12 cellular contexts compared by ENCODE assay signal in genomic region chr2:96117701-96118588, GRCh38. TPM values are rescaled to one million over a fixed set of nuclear protein-coding genes. Genes with fewer than 3 reads are reported as not detected.
DNase-seq lines count a peak whose midpoint lies in the region; ATAC-seq and TF ChIP-seq lines count a peak whose summit lies in the region.
"Had no signal": no experiment of that assay in that cellular context is flagged by ENCODE, and none has a peak within 500 bp of the region (broad histone marks: within the 10 kb centered on the region; RNA-seq: fewer than 3 reads in every experiment).

No MANE protein-coding gene starts in this region.

- TF ChIP-seq CTCF in Caco-2 (IDR thresholded peaks at IDR 0.05; ENCODE audit: insufficient read depth in 1 of 2, low read depth in 1 of 2, low read length in 1 of 2, severe bottlenecking in 1 of 2, unreplicated experiment in 1 of 2), result peak in 1 of 2 experiments; percentile 29
- peak; percentile 40 to 50 for TF ChIP-seq CTCF in GM23338 (conservative IDR thresholded peaks at IDR 0.05; ENCODE audit: low read depth in 2 of 2)
- TF ChIP-seq CTCF in upper lobe of left lung (IDR thresholded peaks at IDR 0.05), result peak in 1 of 6 experiments; percentile 9

- no peak for TF ChIP-seq POLR2A in upper lobe of left lung (IDR thresholded peaks at IDR 0.05)

- intact Hi-C loops in Caco-2 (cut with micrococcal nuclease; ENCODE audit: unreplicated experiment), result loop anchor here (10.0 kb wide), 2 partner anchors 93 to 123 kb away; partner anchors contain the start of gene ANKRD36C

- no peaks in the 10 kb centered on the region for H4K20me1 ChIP-seq in GM23338 (replicated peaks; ENCODE audit: insufficient read depth)

- peak overlapping the region; percentile 88 for H3K4me2 ChIP-seq in GM23338

- H3K36me3 ChIP-seq in Caco-2 (ENCODE audit: control insufficient read depth, insufficient read depth, low read length), result no peaks in the 10 kb centered on the region
- H3K36me3 ChIP-seq in GM23338 (ENCODE audit: insufficient read depth), result no peaks in the 10 kb centered on the region
- H3K36me3 ChIP-seq in mucosa of stomach (ENCODE audit: control insufficient read depth, insufficient read depth, low read length), result no peaks in the 10 kb centered on the region
- no peaks in the 10 kb centered on the region for H3K36me3 ChIP-seq in upper lobe of left lung
- H3K36me3 ChIP-seq: cardiac muscle cell, suprapubic skin had no signal

- peaks cover 14% of the 10 kb centered on the region for H3K4me1 ChIP-seq in Caco-2
- H3K4me1 ChIP-seq in GM23338 (ENCODE audit: insufficient read depth), result peaks cover 6% of the 10 kb centered on the region; the same call in 1 of the 2 replicates
- H3K4me1 ChIP-seq in mucosa of stomach (ENCODE audit: control insufficient read depth, insufficient read depth, low read length), result peaks cover 16% of the 10 kb centered on the region
- peaks cover 4 to 17% (median 13%) of the 10 kb centered on the region in 4 donors for H3K4me1 ChIP-seq in upper lobe of left lung

- CTCF ChIA-PET in Caco-2 (lab: Charles Lee), result interaction anchor here (0.7 to 2.2 kb wide), 9 partner anchors 10 to 125 kb away, joined by 3 to 12 read pairs (median 6); partner anchors contain the start of genes ASTL and DUSP2

- DNase-seq in Caco-2 (peak in 1 of 2 experiments; percentile 51), GM23338 (ENCODE audit: low spot score) (peak; percentile 42), DMS153 (lab: John Stamatoyannopoulos, UW) (no peak), upper lobe of left lung (no peak)

- H3K9ac ChIP-seq in mucosa of stomach (ENCODE audit: low read length), result peak overlapping the region; percentile 45

- no TSS peak for BruUV-seq in Caco-2 (replicated peaks; lab: Mats Ljungman, UMichigan)

- H3K27me3 Mint-ChIP-seq in Caco-2 (ENCODE audit: insufficient read depth, unreplicated experiment) (peaks cover 23% of the 10 kb centered on the region), GM23338 (ENCODE audit: insufficient read depth, low read depth, poor library complexity) (peaks cover 32% of the 10 kb centered on the region)
- peaks cover 37% of the 10 kb centered on the region for H3K27me3 Mint-ChIP-seq in activated T-helper 17 cell treated with anti-CD3 and anti-CD28 coated beads, Interleukin-2, amount 50 U/mL, for 72 hours

- WGBS in upper lobe of left lung, 2 donors, result 40 to 59% methylated on average over 3 to 13 of the region's 17 CpGs

- no peaks in the 10 kb centered on the region for H3K9me2 ChIP-seq in GM23338 (ENCODE audit: insufficient read depth)

- no peaks in the 10 kb centered on the region for H3K36me3 Mint-ChIP-seq in Caco-2 (ENCODE audit: insufficient read depth, unreplicated experiment)
- no peaks in the 10 kb centered on the region; the same call in 2 of the 3 replicates for H3K36me3 Mint-ChIP-seq in GM23338 (ENCODE audit: low read depth)
- H3K36me3 Mint-ChIP-seq in activated T-helper 17 cell treated with anti-CD3 and anti-CD28 coated beads, Interleukin-2, amount 50 U/mL, for 72 hours (ENCODE audit: low read depth), result no peaks in the 10 kb centered on the region

- H3K27me3 ChIP-seq in Caco-2 (replicated peaks; ENCODE audit: control insufficient read depth, insufficient read depth, low read length) (no peaks in the 10 kb centered on the region), GM23338 (ENCODE audit: insufficient read depth) (peaks cover 27% of the 10 kb centered on the region), mucosa of stomach (ENCODE audit: control insufficient read depth, insufficient read depth, low read length) (peaks cover 63% of the 10 kb centered on the region), upper lobe of left lung (peaks cover 0 to 22% (median 9%) of the 10 kb centered on the region in 4 donors)

- H3K4me3 Mint-ChIP-seq in Caco-2 (ENCODE audit: unreplicated experiment) (peak overlapping the region; percentile 78), GM23338 (peak overlapping the region; percentile 69)
- peak overlapping the region; percentile 62 for H3K4me3 Mint-ChIP-seq in activated T-helper 17 cell treated with anti-CD3 and anti-CD28 coated beads, Interleukin-2, amount 50 U/mL, for 72 hours

- H3K27ac ChIP-seq in GM23338 (ENCODE audit: low read depth), result no peak overlapping the region
- no peak overlapping the region for H3K27ac ChIP-seq in upper lobe of left lung
- H3K27ac ChIP-seq: cardiac muscle cell, suprapubic skin had no signal

- H3K4me1 Mint-ChIP-seq in Caco-2 (ENCODE audit: low read depth, unreplicated experiment), result peaks cover 5% of the 10 kb centered on the region
- H3K4me1 Mint-ChIP-seq in GM23338, result peaks cover 29% of the 10 kb centered on the region
- H3K4me1 Mint-ChIP-seq in activated T-helper 17 cell treated with anti-CD3 and anti-CD28 coated beads, Interleukin-2, amount 50 U/mL, for 72 hours, result peaks cover 7% of the 10 kb centered on the region

- H3K9me3 Mint-ChIP-seq in Caco-2 (ENCODE audit: unreplicated experiment) (no peaks in the 10 kb centered on the region), GM23338 (peaks cover 4% of the 10 kb centered on the region; the same call in 2 of the 3 replicates)
- no peaks in the 10 kb centered on the region for H3K9me3 Mint-ChIP-seq in activated T-helper 17 cell treated with anti-CD3 and anti-CD28 coated beads, Interleukin-2, amount 50 U/mL, for 72 hours

- peak overlapping the region; percentile 83; the same call in 1 of the 2 replicates for H2AFZ ChIP-seq in GM23338

- H3K4me3 ChIP-seq in Caco-2 (ENCODE audit: low read depth, low read length) (no peak overlapping the region), GM23338 (peak overlapping the region; percentile 74), mucosa of stomach (ENCODE audit: low read length) (no peak overlapping the region), upper lobe of left lung (no peak overlapping the region)

- H3K27ac Mint-ChIP-seq in Caco-2 (ENCODE audit: unreplicated experiment) (no peak overlapping the region), GM23338 (no peak overlapping the region)
- H3K27ac Mint-ChIP-seq in activated T-helper 17 cell treated with anti-CD3 and anti-CD28 coated beads, Interleukin-2, amount 50 U/mL, for 72 hours, result no peak overlapping the region

- POLR2A ChIA-PET in Caco-2 (lab: Charles Lee), result no interaction called here

- H3K9me3 ChIP-seq in Caco-2, result no peaks in the 10 kb centered on the region
- no peaks in the 10 kb centered on the region for H3K9me3 ChIP-seq in mucosa of stomach (ENCODE audit: control insufficient read depth, low read length)
- H3K9me3 ChIP-seq in upper lobe of left lung, result no peaks in the 10 kb centered on the region
- H3K9me3 ChIP-seq: suprapubic skin had no signal

- H3F3A ChIP-seq in GM23338 (replicated peaks; ENCODE audit: low read depth), result no peaks in the 10 kb centered on the region

- peak; percentile 14 for ATAC-seq in GM23338
- ATAC-seq in activated T-helper 17 cell treated with anti-CD3 and anti-CD28 coated beads, Interleukin-2, amount 50 U/mL, for 72 hours (replicated peaks), result no peak
- no peak for ATAC-seq in upper lobe of left lung (ENCODE audit: low FRiP score in 2 of 2)
- no peak for ATAC-seq in GM19397 (IDR thresholded peaks at IDR 0.05; ENCODE audit: unreplicated experiment)
- ATAC-seq in GM19452 (IDR thresholded peaks at IDR 0.05; ENCODE audit: unreplicated experiment), result no peak

- TF ChIP-seq EP300 in upper lobe of left lung (IDR thresholded peaks at IDR 0.05), result no peak

- no peaks in the 10 kb centered on the region for H3K79me2 ChIP-seq in GM23338 (replicated peaks; ENCODE audit: insufficient read depth)

RNA-seq across cellular contexts. Expression of gene ADRA2B, which starts 1.6 kb away (rescaled TPM):
- total RNA-seq in Caco-2 (2022) (0.12 and 0.20 TPM in 2 replicates), upper lobe of left lung (1 to 10 TPM in 1 of 6 donors, under 1 TPM in 5; 0.15 to 1.0 (median 0.31) TPM)
- total RNA-seq in GM23338 (2014; rRNA removed; shearing (Covaris generic)), result 5.9 and 7.9 TPM in 2 replicates
- polyA plus RNA-seq in GM23338 (2016; fragmentation: Nextera tagmentation; extraction: Ambion mirVana), result 1.5 and 1.7 TPM in 2 replicates
- total RNA-seq in activated T-helper 17 cell treated with anti-CD3 and anti-CD28 coated beads, Interleukin-2, amount 50 U/mL, for 72 hours, result 1 to 10 TPM in 1 of 2 donors, under 1 TPM in 1; 0.09 to 1.3 TPM

RNA-seq across cellular contexts. Expression of gene ASTL, which starts 20.4 kb away (rescaled TPM):
- total RNA-seq in Caco-2 (2022) (0.23 TPM in 1 of 2 replicates, not detected in the other), upper lobe of left lung (1 to 10 TPM in 1 of 6 donors, under 1 TPM in 2, not detected in 3; 0.23 to 1.3 (median 0.27) TPM)
- 1.6 TPM in 1 of 2 replicates, not detected in the other for total RNA-seq in GM23338 (2014; rRNA removed; shearing (Covaris generic))
- polyA plus RNA-seq in GM23338 (2016; fragmentation: Nextera tagmentation; extraction: Ambion mirVana), result 0.23 TPM in 1 of 2 replicates, not detected in the other
- 1 to 10 TPM in 1 of 2 donors, under 1 TPM in 1; 0.93 to 6.9 TPM for total RNA-seq in activated T-helper 17 cell treated with anti-CD3 and anti-CD28 coated beads, Interleukin-2, amount 50 U/mL, for 72 hours
- total RNA-seq: cardiac muscle cell; skeletal muscle tissue; T-helper 2 cell treated with Interferon-gamma antibody and Interleukin-4, amounts not matched to agents 100 ng/mL and 5 ng/mL, for 36 hours had no signal
- polyA plus RNA-seq: cardiac muscle cell had no signal

RNA-seq across cellular contexts. Expression of gene DUSP2, which starts 27.3 kb away (rescaled TPM):
- total RNA-seq in Caco-2 (2022) (13.4 and 13.6 TPM in 2 replicates), upper lobe of left lung (10 to 100 TPM in 4 of 6 donors, 1 to 10 TPM in 2; 6.9 to 21.0 (median 12.5) TPM)
- 10.5 and 13.0 TPM in 2 replicates for total RNA-seq in GM23338 (2014; rRNA removed; shearing (Covaris generic))
- polyA plus RNA-seq in GM23338 (2016; fragmentation: Nextera tagmentation; extraction: Ambion mirVana), result 6.4 and 6.6 TPM in 2 replicates
- 100 to 1,000 TPM in 1 of 2 donors, 10 to 100 TPM in 1; 82.0 to 379 TPM for total RNA-seq in activated T-helper 17 cell treated with anti-CD3 and anti-CD28 coated beads, Interleukin-2, amount 50 U/mL, for 72 hours
